In genomic region chr3:2992534-2992933, GRCh38 we compare ENCODE assay signal across 17 cellular contexts.
"Had no signal": no experiment of that assay in that cellular context is flagged by ENCODE, and none has a peak within 500 bp of the region (broad histone marks: within the 10 kb centered on the region; RNA-seq: fewer than 3 reads in every experiment).

No MANE protein-coding gene starts in this region.

- H3K4me2 ChIP-seq: hepatocyte, smooth muscle cell had no signal

- FAIRE-seq: colon had no signal

- H3K36me3 ChIP-seq: esophagus muscularis mucosa, gastrocnemius medialis, thyroid gland, upper lobe of left lung, uterus had no signal

- H3K9me3 ChIP-seq: esophagus muscularis mucosa, gastrocnemius medialis, thyroid gland, upper lobe of left lung, uterus had no signal

- H2AFZ ChIP-seq: hepatocyte had no signal

- H3K27me3 ChIP-seq: esophagus muscularis mucosa, gastrocnemius medialis, hepatocyte, thyroid gland, upper lobe of left lung, uterus had no signal

- ATAC-seq: effector memory CD8-positive, alpha-beta T cell; gastrocnemius medialis had no signal

- H3K4me1 ChIP-seq: esophagus muscularis mucosa, gastrocnemius medialis, thyroid gland, upper lobe of left lung had no signal

- DNase-seq: effector memory CD8-positive, alpha-beta T cell; gastrocnemius medialis; mesendoderm; naive B cell; nephron progenitor cell; posterior cingulate gyrus; stimulated activated CD4-positive, alpha-beta T cell treated with anti-CD3 and anti-CD28 coated beads, Interleukin-2, amount 100 ng/mL, for 48 hours; stimulated activated naive CD4-positive, alpha-beta T cell treated with Interleukin-2 at 50 U/mL for 16 hours; thyroid gland; upper lobe of left lung; uterus had no signal

- H3K79me2 ChIP-seq: hepatocyte had no signal

- H3K4me3 ChIP-seq: esophagus muscularis mucosa, gastrocnemius medialis, hepatocyte, lung, smooth muscle cell, thyroid gland, upper lobe of left lung, uterus had no signal

- H3K27ac ChIP-seq: epithelial cell of prostate, esophagus muscularis mucosa, gastrocnemius medialis, hepatocyte, thyroid gland, upper lobe of left lung had no signal
